18 cellular contexts compared by ENCODE assay signal in genomic region chr20:62446398-62446985, GRCh38. TPM values are rescaled to one million over a fixed set of nuclear protein-coding genes. Genes with fewer than 3 reads are reported as not detected.
A peak's percentile ranks its signal among the peaks of the same experiment; 100 is the strongest.
DNase-seq lines count a peak whose midpoint lies in the region; ATAC-seq and TF ChIP-seq lines count a peak whose summit lies in the region.
"Had no signal": no experiment of that assay in that cellular context is flagged by ENCODE, and none has a peak within 500 bp of the region (broad histone marks: within the 10 kb centered on the region; RNA-seq: fewer than 3 reads in every experiment).

No MANE protein-coding gene starts in this region.

- DNase-seq in DMS 273 treated with DMSO at 0.1 percent for 48 hours (lab: John Stamatoyannopoulos, UW) (peak; percentile 15), DMS 273 (lab: John Stamatoyannopoulos, UW; ENCODE audit: unreplicated experiment) (no peak), neural progenitor cell (ENCODE audit: low spot score) (no peak), G401 (ENCODE audit: low spot score) (no peak)
- DNase-seq in effector memory CD4-positive, alpha-beta T cell: no peak
- DNase-seq: AML-193; Calu3; CD4-positive, CD25-positive, alpha-beta regulatory T cell; DMS153; DMS79 treated with DMSO at 0.1 percent for 48 hours; EL; GDM1; H7; KG1 had no signal

- no peaks in the 10 kb centered on the region for H3K79me2 ChIP-seq in neural progenitor cell (ENCODE audit: low read depth)

- no peak overlapping the region for H2AFZ ChIP-seq in neural progenitor cell (replicated peaks)
- H2AFZ ChIP-seq: GM23338 had no signal

- H3F3A ChIP-seq in neural progenitor cell (ENCODE audit: low read depth): no peaks in the 10 kb centered on the region

- H3K9me3 ChIP-seq in neural progenitor cell (ENCODE audit: low read depth): no peaks in the 10 kb centered on the region
- no peaks in the 10 kb centered on the region for H3K9me3 ChIP-seq in effector memory CD4-positive, alpha-beta T cell (ENCODE audit: control insufficient read depth, low read length)
- H3K9me3 ChIP-seq: BLaER1 had no signal

- no peaks in the 10 kb centered on the region for H3K9me3 Mint-ChIP-seq in neural progenitor cell
- H3K9me3 Mint-ChIP-seq: GM23338 had no signal

- ATAC-seq in HG02610 (IDR thresholded peaks at IDR 0.05; ENCODE audit: unreplicated experiment): no peak
- ATAC-seq: GM23338 had no signal

- H4K20me1 ChIP-seq in neural progenitor cell (ENCODE audit: low read depth): no peaks in the 10 kb centered on the region
- H4K20me1 ChIP-seq: BLaER1 had no signal

- no peak overlapping the region for H3K9ac ChIP-seq in neural progenitor cell
- H3K9ac ChIP-seq: BLaER1 had no signal

- no peak overlapping the region for H3K4me3 ChIP-seq in neural progenitor cell
- H3K4me3 ChIP-seq in effector memory CD4-positive, alpha-beta T cell (ENCODE audit: insufficient read depth, low read depth, low read length, poor library complexity, severe bottlenecking): no peak overlapping the region
- H3K4me3 ChIP-seq: BLaER1, GM23338 had no signal

- no peaks in the 10 kb centered on the region for H3K36me3 ChIP-seq in neural progenitor cell
- no peaks in the 10 kb centered on the region for H3K36me3 ChIP-seq in effector memory CD4-positive, alpha-beta T cell (ENCODE audit: control insufficient read depth, insufficient read depth, low read length)
- H3K36me3 ChIP-seq: BLaER1 had no signal

- in situ Hi-C loops in G401 (cut with HindIII; ENCODE audit: low sequenced_read_pairs): no loop called here

- H3K4me3 Mint-ChIP-seq in neural progenitor cell: no peak overlapping the region
- H3K4me3 Mint-ChIP-seq: CD4-positive, CD25-positive, alpha-beta regulatory T cell; GM23338 had no signal

- no peaks in the 10 kb centered on the region for H3K27me3 ChIP-seq in neural progenitor cell
- no peaks in the 10 kb centered on the region for H3K27me3 ChIP-seq in effector memory CD4-positive, alpha-beta T cell (replicated peaks; ENCODE audit: control insufficient read depth, insufficient read depth, low read length, poor library complexity, severe bottlenecking)

- peaks cover 30% of the 10 kb centered on the region for H3K4me1 Mint-ChIP-seq in neural progenitor cell
- H3K4me1 Mint-ChIP-seq: CD4-positive, CD25-positive, alpha-beta regulatory T cell; GM23338 had no signal

- H3K27ac Mint-ChIP-seq in neural progenitor cell: peak overlapping the region; percentile 93
- H3K27ac Mint-ChIP-seq: GM23338 had no signal

- peaks cover 13% of the 10 kb centered on the region for H3K4me1 ChIP-seq in neural progenitor cell
- H3K4me1 ChIP-seq in effector memory CD4-positive, alpha-beta T cell (ENCODE audit: control insufficient read depth, insufficient read depth, low read length, poor library complexity, severe bottlenecking): no peaks in the 10 kb centered on the region

- H3K27ac ChIP-seq in neural progenitor cell: no peak overlapping the region
- no peak overlapping the region for H3K27ac ChIP-seq in effector memory CD4-positive, alpha-beta T cell (ENCODE audit: insufficient read depth, low read length, poor library complexity, severe bottlenecking)
- H3K27ac ChIP-seq: 22Rv1, BLaER1 had no signal

- H3K4me2 ChIP-seq in neural progenitor cell: no peak overlapping the region
- H3K4me2 ChIP-seq: BLaER1, GM23338 had no signal

- no peaks in the 10 kb centered on the region for H3K36me3 Mint-ChIP-seq in neural progenitor cell
- H3K36me3 Mint-ChIP-seq: CD4-positive, CD25-positive, alpha-beta regulatory T cell had no signal

- no peak for TF ChIP-seq CTCF in neural progenitor cell (IDR thresholded peaks at IDR 0.05)

- H3K27me3 Mint-ChIP-seq in neural progenitor cell (ENCODE audit: insufficient read depth, low read depth): peaks cover 26% of the 10 kb centered on the region
- H3K27me3 Mint-ChIP-seq: CD4-positive, CD25-positive, alpha-beta regulatory T cell had no signal

RNA-seq across cellular contexts. Expression of gene RBBP8NL, which starts 19.2 kb away (rescaled TPM):
- 0.03 TPM in 1 of 2 replicates, not detected in the other for total RNA-seq in neural progenitor cell (ENCODE audit: low replicate concordance)
- not detected in 2 replicates for total RNA-seq in G401 (2014; rRNA removed; shearing (Covaris generic))
- total RNA-seq: CD4-positive, CD25-positive, alpha-beta regulatory T cell; H7 had no signal

RNA-seq across cellular contexts. Expression of gene GATA5, which starts 29.3 kb away (rescaled TPM):
- 0.12 TPM in 1 of 2 replicates, not detected in the other for total RNA-seq in neural progenitor cell (ENCODE audit: low replicate concordance)
- total RNA-seq in G401 (2014; rRNA removed; shearing (Covaris generic)): 0.18 and 0.71 TPM in 2 replicates
- total RNA-seq: Calu3; CD4-positive, CD25-positive, alpha-beta regulatory T cell had no signal

RNA-seq across cellular contexts. Expression of gene CABLES2, which starts 39.4 kb away (rescaled TPM):
- 8.1 and 13.8 TPM in 2 replicates for total RNA-seq in neural progenitor cell (ENCODE audit: low replicate concordance)
- total RNA-seq in G401 (2014; rRNA removed; shearing (Covaris generic)): 4.2 and 7.2 TPM in 2 replicates

RNA-seq across cellular contexts. Expression of gene RPS21, which starts 59.6 kb away (rescaled TPM):
- total RNA-seq in neural progenitor cell (ENCODE audit: low replicate concordance): 1,629 and 1,765 TPM in 2 replicates
- total RNA-seq in G401 (2014; rRNA removed; shearing (Covaris generic)): 1,245 and 1,753 TPM in 2 replicates
